8 cellular contexts compared by ENCODE assay signal in genomic region chr17:47531228-47531820, GRCh38. TPM values are rescaled to one million over a fixed set of nuclear protein-coding genes. Genes with fewer than 3 reads are reported as not detected.
DNase-seq lines count a peak whose midpoint lies in the region; ATAC-seq and TF ChIP-seq lines count a peak whose summit lies in the region.
"Not testable (repeated sequence)": the region's sequence is repeated elsewhere in the genome, so short reads cannot be mapped to it uniquely, and the experiment has no call there.

No MANE protein-coding gene starts in this region.

- peaks cover 44% of the 10 kb centered on the region for H3K79me2 ChIP-seq in neural progenitor cell (ENCODE audit: low read depth)

- H3F3A ChIP-seq in neural progenitor cell (ENCODE audit: low read depth), result not testable (repeated sequence)

- H3K4me2 ChIP-seq in neural progenitor cell, result peak overlapping the region; percentile 82

- intact Hi-C loops in ascending aorta (cut with DNase I); heart left ventricle (cut with DNase I): not testable (repeated sequence)

- TF ChIP-seq CTCF in ascending aorta (IDR thresholded peaks at IDR 0.05); heart left ventricle (IDR thresholded peaks at IDR 0.05); neural progenitor cell (IDR thresholded peaks at IDR 0.05); thoracic aorta (IDR thresholded peaks at IDR 0.05): not testable (repeated sequence)

- H3K27me3 ChIP-seq in ascending aorta; heart left ventricle; neural progenitor cell; thoracic aorta (replicated peaks; ENCODE audit: insufficient read depth): not testable (repeated sequence)

- H3K4me3 ChIP-seq in ascending aorta (peak overlapping the region; percentile 69 to 91), heart left ventricle (peak overlapping the region; percentile 39 to 78 (median 64)), neural progenitor cell (peak overlapping the region; percentile 77), thoracic aorta (peak overlapping the region; percentile 85)

- 1% methylated on average over 27 to 28 of the region's 62 CpGs; no CpG with 5 or more reads in 2 of the 4 donors for WGBS in heart left ventricle, 4 donors

- H3K27me3 Mint-ChIP-seq in T-helper 1 cell treated with Interleukin-12 subunit alpha and Interleukin-12 subunit beta and Interleukin-4 antibody, amounts not matched to agents 30 μg/mL and 1 μg/mL, for 36 hours (ENCODE audit: low read depth); neural progenitor cell (ENCODE audit: insufficient read depth, low read depth): not testable (repeated sequence)

- peak overlapping the region; percentile 42 for H3K9ac ChIP-seq in neural progenitor cell

- H3K27ac ChIP-seq in ascending aorta (peak overlapping the region; percentile 73 to 96), heart left ventricle (peak overlapping the region; percentile 75 to 92 (median 88)), neural progenitor cell (peak overlapping the region; percentile 83), thoracic aorta (peak overlapping the region; percentile 65 to 83)

- H4K20me1 ChIP-seq in neural progenitor cell (ENCODE audit: low read depth), result peaks cover 23% of the 10 kb centered on the region

- not testable (repeated sequence) for H3K9me3 ChIP-seq in ascending aorta; heart left ventricle; neural progenitor cell (ENCODE audit: low read depth); thoracic aorta

- ATAC-seq in GM21723 (IDR thresholded peaks at IDR 0.05; ENCODE audit: unreplicated experiment), result peak; percentile 34
- ATAC-seq in HG03521 (IDR thresholded peaks at IDR 0.05; ENCODE audit: unreplicated experiment), result peak; percentile 27
- ATAC-seq in heart left ventricle, result peak in 3 of 4 donors; percentile 4 to 70 (median 63)
- ATAC-seq in thoracic aorta (ENCODE audit: insufficient number of reproducible peaks, low FRiP score, low read depth), result peak; percentile 45

- not testable (repeated sequence) for H3K36me3 Mint-ChIP-seq in T-helper 1 cell treated with Interleukin-12 subunit alpha and Interleukin-12 subunit beta and Interleukin-4 antibody, amounts not matched to agents 30 μg/mL and 1 μg/mL, for 36 hours (ENCODE audit: low read depth); neural progenitor cell

- not testable (repeated sequence) for TF ChIP-seq POLR2A in heart left ventricle (IDR thresholded peaks at IDR 0.05)

- H2AFZ ChIP-seq in neural progenitor cell (replicated peaks), result not testable (repeated sequence)

- not testable (repeated sequence) for H3K27ac Mint-ChIP-seq in T-helper 1 cell treated with Interleukin-12 subunit alpha and Interleukin-12 subunit beta and Interleukin-4 antibody, amounts not matched to agents 30 μg/mL and 1 μg/mL, for 36 hours; neural progenitor cell

- not testable (repeated sequence) for H3K36me3 ChIP-seq in ascending aorta, heart left ventricle, neural progenitor cell, thoracic aorta

- not testable (repeated sequence) for H3K9me3 Mint-ChIP-seq in T-helper 1 cell treated with Interleukin-12 subunit alpha and Interleukin-12 subunit beta and Interleukin-4 antibody, amounts not matched to agents 30 μg/mL and 1 μg/mL, for 36 hours; neural progenitor cell

- not testable (repeated sequence) for H3K4me1 ChIP-seq in ascending aorta; thoracic aorta (ENCODE audit: control insufficient read depth in 1 of 2, low read depth in 2 of 2)
- H3K4me1 ChIP-seq in heart left ventricle, result peaks cover 0 to 25% (median 16%) of the 10 kb centered on the region in 12 donors
- H3K4me1 ChIP-seq in neural progenitor cell, result peaks cover 10% of the 10 kb centered on the region

- peak; percentile 5 for DNase-seq in GM03348 (ENCODE audit: low spot score)
- not testable (repeated sequence) for DNase-seq in ascending aorta (ENCODE audit: low spot score in 2 of 2); thoracic aorta (ENCODE audit: low spot score)
- DNase-seq in heart left ventricle, result peak in 2 of 5 donors; percentile 20 to 32
- peak; percentile 53 for DNase-seq in neural progenitor cell (ENCODE audit: low spot score)

- H3K4me1 Mint-ChIP-seq in T-helper 1 cell treated with Interleukin-12 subunit alpha and Interleukin-12 subunit beta and Interleukin-4 antibody, amounts not matched to agents 30 μg/mL and 1 μg/mL, for 36 hours (ENCODE audit: low read depth), result peaks cover 11% of the 10 kb centered on the region
- H3K4me1 Mint-ChIP-seq in neural progenitor cell, result not testable (repeated sequence)

- H3K4me3 Mint-ChIP-seq in T-helper 1 cell treated with Interleukin-12 subunit alpha and Interleukin-12 subunit beta and Interleukin-4 antibody, amounts not matched to agents 30 μg/mL and 1 μg/mL, for 36 hours, result peak overlapping the region; percentile 21
- H3K4me3 Mint-ChIP-seq in neural progenitor cell, result not testable (repeated sequence)

RNA-seq across cellular contexts. Expression of gene NPEPPS, which starts 0.4 kb away (rescaled TPM):
- 23.3 TPM for total RNA-seq in ascending aorta
- total RNA-seq in heart left ventricle, result 10 to 100 TPM; 56.3 to 98.2 (median 81.3) TPM
- polyA plus RNA-seq in heart left ventricle, result 10 to 100 TPM; 23.7 to 45.7 TPM
- 92.5 and 121 TPM in 2 replicates for total RNA-seq in neural progenitor cell (ENCODE audit: low replicate concordance)
- total RNA-seq in thoracic aorta, result 100 to 1,000 TPM; 135 to 138 TPM
